In the genomic region with DNA sequence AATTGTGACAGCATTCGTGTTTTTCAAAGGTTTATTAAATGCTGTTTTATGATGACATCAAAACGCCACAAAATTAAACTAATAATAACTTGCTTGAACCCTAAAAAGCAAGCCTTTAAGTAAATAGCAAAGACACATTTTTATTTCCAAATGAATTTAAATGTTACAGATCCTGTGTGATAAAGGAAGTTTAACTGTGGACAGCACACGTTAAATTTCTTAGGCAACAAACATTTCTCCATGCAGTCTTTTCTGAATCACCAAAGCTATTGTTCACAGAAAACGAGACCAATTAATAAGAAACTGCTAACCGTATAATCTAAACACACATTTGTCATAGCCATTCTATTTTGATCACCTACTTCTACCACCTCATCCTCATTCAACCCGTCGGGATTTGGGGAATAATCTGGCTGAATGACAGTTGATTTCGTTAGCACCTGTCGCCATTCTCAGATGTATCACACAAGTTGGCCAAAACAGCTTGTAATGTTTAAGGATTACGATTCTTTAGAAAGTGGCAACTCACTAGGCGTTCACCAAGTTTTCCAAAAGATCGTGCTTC, we compare ENCODE assay signal across 8 cellular contexts. TPM values are rescaled to one million over a fixed set of nuclear protein-coding genes. Genes with fewer than 3 reads are reported as not detected.
DNase-seq lines count a peak whose midpoint lies in the region; ATAC-seq and TF ChIP-seq lines count a peak whose summit lies in the region.

No MANE protein-coding gene starts in this region.

- WGBS in tibial nerve, 2 donors, result 2 to 3% methylated on average over 12 of the region's 12 CpGs

- CTCF ChIA-PET in AG04450 (lab: Charles Lee), result interaction anchor here (1.1 to 1.6 kb wide), 3 partner anchors 27 to 80 kb away, joined by 5 to 7 read pairs (median 6); no protein-coding TSS in a partner anchor

- DNase-seq in AG04450 (ENCODE audit: low read depth, low spot score) (no peak), HAP-1 (ENCODE audit: low spot score in 2 of 2) (peak; percentile 11 to 31), kidney glomerular epithelial cell (lab: John Stamatoyannopoulos, UW) (peak; percentile 40), tibial nerve (ENCODE audit: low spot score in 2 of 2) (no peak)
- no peak for DNase-seq in activated naive CD4-positive, alpha-beta T cell treated with anti-CD3 and anti-CD28 coated beads, Interleukin-2, amount 50 U/mL, for 72 hours (ENCODE audit: low spot score in 2 of 2)
- no peak for DNase-seq in activated CD4-positive, CD25-positive, alpha-beta regulatory T cell (lab: John Stamatoyannopoulos, UW)

- H3K36me3 Mint-ChIP-seq in activated naive CD4-positive, alpha-beta T cell treated with anti-CD3 and anti-CD28 coated beads, Interleukin-2, amount 50 U/mL, for 72 hours, result peaks cover 22 to 28% of the 10 kb centered on the region in 2 donors

- H3K4me1 ChIP-seq in HAP-1 (peaks cover 18% of the 10 kb centered on the region), tibial nerve (peaks cover 0 to 13% (median 0%) of the 10 kb centered on the region in 4 donors)

- H3K27ac Mint-ChIP-seq in activated naive CD4-positive, alpha-beta T cell treated with anti-CD3 and anti-CD28 coated beads, Interleukin-2, amount 50 U/mL, for 72 hours, result peak overlapping the region; percentile 98

- no peak for TF ChIP-seq CTCF in AG04450 (IDR thresholded peaks at IDR 0.05; ENCODE audit: low read depth, low read length)
- no peak for TF ChIP-seq CTCF in tibial nerve (IDR thresholded peaks at IDR 0.05)

- H3K27ac ChIP-seq in AG04450 (ENCODE audit: low read depth, low read length) (no peak overlapping the region), tibial nerve (peak overlapping the region in 3 of 4 donors; percentile 73 to 96 (median 94))

- TF ChIP-seq EP300 in tibial nerve (IDR thresholded peaks at IDR 0.05), result no peak

- no peak for TF ChIP-seq POLR2A in tibial nerve (IDR thresholded peaks at IDR 0.05)

- no peak for ATAC-seq in activated naive CD4-positive, alpha-beta T cell treated with anti-CD3 and anti-CD28 coated beads, Interleukin-2, amount 50 U/mL, for 72 hours
- ATAC-seq in esophagus mucosa, result no peak
- ATAC-seq in HG02870 (IDR thresholded peaks at IDR 0.05; ENCODE audit: unreplicated experiment), result no peak

- POLR2A ChIA-PET in AG04450 (lab: Yijun Ruan, JAX), result interaction anchor here (1.1 to 1.4 kb wide), 2 partner anchors 10 to 58 kb away, joined by 3 to 5 read pairs; no protein-coding TSS in a partner anchor

- H3K36me3 ChIP-seq in HAP-1 (replicated peaks), result no peaks in the 10 kb centered on the region
- H3K36me3 ChIP-seq in tibial nerve, result no peaks in the 10 kb centered on the region

- in situ Hi-C loops in HAP-1 (cut with MboI; ENCODE audit: low sequenced_read_pairs), result no loop called here

- no peaks in the 10 kb centered on the region; the same call in 1 of the 2 replicates for H3K9me3 ChIP-seq in AG04450 (ENCODE audit: control insufficient read depth, insufficient read depth, low read length)
- H3K9me3 ChIP-seq in HAP-1, result no peaks in the 10 kb centered on the region
- no peaks in the 10 kb centered on the region for H3K9me3 ChIP-seq in tibial nerve

- H3K9me3 Mint-ChIP-seq in activated naive CD4-positive, alpha-beta T cell treated with anti-CD3 and anti-CD28 coated beads, Interleukin-2, amount 50 U/mL, for 72 hours, result no peaks in the 10 kb centered on the region

- H3K4me3 ChIP-seq in AG04450 (ENCODE audit: low read depth, low read length), result peak overlapping the region; percentile 65
- H3K4me3 ChIP-seq in HAP-1, result peak overlapping the region; percentile 68
- peak overlapping the region; percentile 67 to 99 (median 88) for H3K4me3 ChIP-seq in tibial nerve

- H3K27me3 ChIP-seq in AG04450 (ENCODE audit: control insufficient read depth, insufficient read depth, low read length) (no peaks in the 10 kb centered on the region), HAP-1 (ENCODE audit: low read depth) (no peaks in the 10 kb centered on the region), tibial nerve (no peaks in the 10 kb centered on the region)

RNA-seq across cellular contexts. Expression of a gene that starts 1.3 kb away (rescaled TPM):
- polyA plus RNA-seq in AG04450 (2011; rRNA removed), result 13.4 and 17.0 TPM in 2 replicates
- polyA minus RNA-seq in AG04450 (2011; rRNA and poly(A)+ RNA removed), result 9.5 and 12.4 TPM in 2 replicates
- 100 to 1,000 TPM; 106 to 171 TPM for total RNA-seq in activated naive CD4-positive, alpha-beta T cell treated with anti-CD3 and anti-CD28 coated beads, Interleukin-2, amount 50 U/mL, for 72 hours
- total RNA-seq in tibial nerve, result 1 to 10 TPM; 1.5 to 7.5 (median 3.3) TPM
- 13.4 TPM for total RNA-seq in esophagus mucosa

Comparison
In these comparisons a context has a peak if more than half of its experiments do, and no peak if none do; other contexts are left out.
1. DNase-seq: peak in HAP-1 (2 of 2) and kidney glomerular epithelial cell (single experiment); none in AG04450 (single experiment), activated naive CD4-positive, alpha-beta T cell treated with anti-CD3 and anti-CD28 coated beads, Interleukin-2, amount 50 U/mL, for 72 hours (0 of 2), tibial nerve (0 of 2) and activated CD4-positive, CD25-positive, alpha-beta regulatory T cell (0 of 4).
2. Peak in every context shown above with its lines, with median percentiles within 50 percentile points of each other: H3K4me3 ChIP-seq.